Comparison of ENCODE assay signal across 1 cellular context in genomic region chr20:32474967-32475819, GRCh38.
TF ChIP-seq lines count a peak whose summit lies in the region.

No MANE protein-coding gene starts in this region.

TF ChIP-seq in HepG2, 621 proteins besides CTCF, POLR2A, EP300 and RAD21 (continued from another document and continues in another):
- TF ChIP-seq ZBTB14 (CRISPR knock-in tag; IDR thresholded peaks at IDR 0.05): peak; percentile 53; the same call in 1 of the 2 replicates
- TF ChIP-seq KMT2A (CRISPR knock-in tag; IDR thresholded peaks at IDR 0.05): peak; percentile 68; the same call in 1 of the 2 replicates
- peak; percentile 93; the same call in 1 of the 2 replicates for TF ChIP-seq MAZ (IDR thresholded peaks at IDR 0.05; ENCODE audit: borderline replicate concordance, low read depth, low read length)
- TF ChIP-seq MAZ (CRISPR knock-in tag; IDR thresholded peaks at IDR 0.05; ENCODE audit: low read depth): peak; percentile 81
- peak; percentile 76 for TF ChIP-seq ZNF362 (CRISPR knock-in tag; IDR thresholded peaks at IDR 0.05; ENCODE audit: borderline replicate concordance)
- TF ChIP-seq HMGA1 (CRISPR knock-in tag; conservative IDR thresholded peaks at IDR 0.05): no peak
- no peak for TF ChIP-seq CSRNP2 (CRISPR knock-in tag; conservative IDR thresholded peaks at IDR 0.05; ENCODE audit: low read depth)
- no peak for TF ChIP-seq ZNF460 (CRISPR knock-in tag; IDR thresholded peaks at IDR 0.05; ENCODE audit: borderline replicate concordance)
- TF ChIP-seq POGK (CRISPR knock-in tag; conservative IDR thresholded peaks at IDR 0.05): peak; percentile 96
- TF ChIP-seq TBL1XR1 (IDR thresholded peaks at IDR 0.05; ENCODE audit: borderline replicate concordance, low read length, partially characterized antibody): no peak
- 0 out of 2 replicates have a peak, but pooled peaks have one; percentile 41 for TF ChIP-seq ZMYM2 (CRISPR knock-in tag; IDR thresholded peaks at IDR 0.05)
- TF ChIP-seq ZSCAN25 (CRISPR knock-in tag; IDR thresholded peaks at IDR 0.05): peak; percentile 65; the same call in 1 of the 2 replicates
- peak; percentile 45 for TF ChIP-seq HDAC1 (CRISPR knock-in tag; IDR thresholded peaks at IDR 0.05)
- 0 out of 2 replicates have a peak, but pooled peaks have one; percentile 23 for TF ChIP-seq DZIP1 (CRISPR knock-in tag; IDR thresholded peaks at IDR 0.05)
- TF ChIP-seq ASH2L (IDR thresholded peaks at IDR 0.05; ENCODE audit: insufficient read length, low read depth, low read length): peak; percentile 75
- no peak; the same call in 1 of the 2 replicates for TF ChIP-seq SPEN (CRISPR knock-in tag; IDR thresholded peaks at IDR 0.05; ENCODE audit: low read depth)
- TF ChIP-seq ZNF670 (CRISPR knock-in tag; IDR thresholded peaks at IDR 0.05; ENCODE audit: borderline replicate concordance): no peak
- no peak for TF ChIP-seq FLYWCH1 (CRISPR knock-in tag; IDR thresholded peaks at IDR 0.05)
- peak; percentile 68; the same call in 1 of the 2 replicates for TF ChIP-seq ZNF703 (CRISPR knock-in tag; IDR thresholded peaks at IDR 0.05; ENCODE audit: borderline replicate concordance)
- peak; percentile 47; the same call in 1 of the 2 replicates for TF ChIP-seq THRA (CRISPR knock-in tag; IDR thresholded peaks at IDR 0.05; ENCODE audit: borderline replicate concordance)
- peak; percentile 89 for TF ChIP-seq ZFY (CRISPR knock-in tag; IDR thresholded peaks at IDR 0.05)
- peak; percentile 89 for TF ChIP-seq ZGPAT (CRISPR knock-in tag; IDR thresholded peaks at IDR 0.05)
- TF ChIP-seq ZNF317 (CRISPR knock-in tag; IDR thresholded peaks at IDR 0.05): peak; percentile 64; the same call in 1 of the 2 replicates
- peak; percentile 80 for TF ChIP-seq RXRA (CRISPR knock-in tag; IDR thresholded peaks at IDR 0.05)
- TF ChIP-seq ZSCAN9 (CRISPR knock-in tag; IDR thresholded peaks at IDR 0.05; ENCODE audit: borderline replicate concordance): peak; percentile 82
- peak; percentile 75 for TF ChIP-seq HNF4G (IDR thresholded peaks at IDR 0.05; ENCODE audit: borderline replicate concordance, low read depth, low read length)
- TF ChIP-seq HNF4G (CRISPR knock-in tag; IDR thresholded peaks at IDR 0.05; ENCODE audit: borderline replicate concordance, low read depth): peak; percentile 70; the same call in 1 of the 2 replicates
- TF ChIP-seq ZNF740 (CRISPR knock-in tag; IDR thresholded peaks at IDR 0.05): peak; percentile 67; the same call in 1 of the 2 replicates
- TF ChIP-seq ATF7 (IDR thresholded peaks at IDR 0.05): no peak
- peak; percentile 78 for TF ChIP-seq ATF7 (CRISPR knock-in tag; IDR thresholded peaks at IDR 0.05)
- TF ChIP-seq ZFYVE20 (CRISPR knock-in tag; IDR thresholded peaks at IDR 0.05; ENCODE audit: borderline replicate concordance, low read depth): peak; percentile 14; the same call in 1 of the 2 replicates
- TF ChIP-seq SALL2 (CRISPR knock-in tag; IDR thresholded peaks at IDR 0.05): 0 out of 2 replicates have a peak, but pooled peaks have one; percentile 25
- TF ChIP-seq U2AF1 (optimal IDR thresholded peaks at IDR 0.05; ENCODE audit: low read depth, low read length): peak; percentile 45
- TF ChIP-seq KDM2A (CRISPR knock-in tag; IDR thresholded peaks at IDR 0.05; ENCODE audit: borderline replicate concordance, low read depth): peak; percentile 88
- peak; percentile 51; the same call in 1 of the 2 replicates for TF ChIP-seq ZKSCAN5 (CRISPR knock-in tag; IDR thresholded peaks at IDR 0.05)
- peak; percentile 10; the same call in 1 of the 2 replicates for TF ChIP-seq MLX (CRISPR knock-in tag; IDR thresholded peaks at IDR 0.05)
- TF ChIP-seq NFAT5 (CRISPR knock-in tag; IDR thresholded peaks at IDR 0.05): peak; percentile 15; the same call in 1 of the 2 replicates
- peak; percentile 94 for TF ChIP-seq TEAD3 (CRISPR knock-in tag; optimal IDR thresholded peaks at IDR 0.05; ENCODE audit: borderline replicate concordance)
- peak; percentile 73; the same call in 1 of the 2 replicates for TF ChIP-seq CSRNP1 (CRISPR knock-in tag; IDR thresholded peaks at IDR 0.05)
